ENCODE assay signal across 27 cellular contexts in the genomic region with DNA sequence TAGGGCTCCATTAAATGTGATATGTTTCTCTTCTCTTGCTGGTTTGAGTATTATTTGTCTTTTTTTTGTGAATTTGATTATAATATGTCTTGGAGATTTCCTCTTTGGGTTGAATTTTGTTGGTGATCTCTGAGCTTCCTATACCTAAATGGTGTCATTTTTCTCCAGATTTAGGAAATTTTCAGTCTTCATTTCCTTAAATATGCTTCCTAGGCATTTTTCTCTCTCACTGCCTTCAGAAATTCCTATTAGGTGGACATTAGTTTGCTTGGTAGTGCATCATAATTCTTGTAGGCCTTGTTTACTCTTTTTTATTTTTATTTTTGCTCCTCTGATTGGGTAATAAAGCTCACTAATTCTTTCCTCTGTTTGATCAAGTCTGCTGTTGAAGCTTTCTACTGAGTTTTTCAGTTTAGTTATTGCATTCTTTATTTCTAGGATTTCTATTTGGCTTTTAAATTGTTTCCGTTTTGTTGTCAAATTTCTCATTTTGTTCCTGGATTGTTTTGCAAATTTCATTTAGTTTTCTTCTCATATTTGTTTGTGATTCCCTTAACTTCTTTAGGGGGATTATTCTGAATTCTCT. TPM values are rescaled to one million over a fixed set of nuclear protein-coding genes. Genes with fewer than 3 reads are reported as not detected.
A peak's percentile ranks its signal among the peaks of the same experiment; 100 is the strongest.
DNase-seq lines count a peak whose midpoint lies in the region; ATAC-seq, FAIRE-seq and TF ChIP-seq lines count a peak whose summit lies in the region.
"Had no signal": no experiment of that assay in that cellular context is flagged by ENCODE, and none has a peak within 500 bp of the region (broad histone marks: within the 10 kb centered on the region; RNA-seq: fewer than 3 reads in every experiment).

No MANE protein-coding gene starts in this region.

- no peak overlapping the region for H3K4me3 Mint-ChIP-seq in activated T-cell treated with anti-CD3 and anti-CD28 coated beads, Interleukin-2, amount 50 U/mL, for 72 hours
- H3K4me3 Mint-ChIP-seq: CD14-positive monocyte; CD4-positive, alpha-beta memory T cell; CD4-positive, CD25-positive, alpha-beta regulatory T cell; CD8-positive, alpha-beta memory T cell had no signal

- no peak for DNase-seq in activated T-cell treated with anti-CD3 and anti-CD28 coated beads, Interleukin-2, amount 50 U/mL, for 72 hours
- DNase-seq in activated T-cell treated with anti-CD3 and anti-CD28 coated beads for 4 hours (no peak), A549 (ENCODE audit: low read depth in 1 of 2, low spot score in 1 of 2) (no peak), K562 (ENCODE audit: extremely low read depth in 1 of 4, low spot score in 3 of 4) (no peak)
- DNase-seq: ACHN; BE2C; C1 segment of cervical spinal cord; CD4-positive, alpha-beta memory T cell; CD4-positive, CD25-positive, alpha-beta regulatory T cell; CD8-positive, alpha-beta memory T cell; COR-L47; DMS 273 treated with DMSO at 0.1 percent for 48 hours; DMS153; DMS53; DMS79; DND-41; EL; GDM1 had no signal

- H3K9ac ChIP-seq in K562 (ENCODE audit: insufficient read depth in 1 of 2, low read depth in 2 of 2, low read length in 2 of 2), result no peak overlapping the region
- H3K9ac ChIP-seq: BLaER1 had no signal

- intact Hi-C loops in K562 (cut with micrococcal nuclease), result no loop called here

- no peaks in the 10 kb centered on the region for H3K36me3 ChIP-seq in K562 (ENCODE audit: control insufficient read depth, insufficient read depth, low read length)
- H3K36me3 ChIP-seq: BE2C, BLaER1 had no signal

- no peak for TF ChIP-seq RAD21 in A549 (conservative IDR thresholded peaks at IDR 0.05 in 1 of 2, IDR thresholded peaks at IDR 0.05 in 1 of 2)
- no peak for TF ChIP-seq RAD21 in K562 (CRISPR knock-in tag; conservative IDR thresholded peaks at IDR 0.05 in 1 of 2, IDR thresholded peaks at IDR 0.05 in 1 of 2)

- H2AFZ ChIP-seq in K562 (ENCODE audit: low read depth, low read length), result no peak overlapping the region

- H3K27ac Mint-ChIP-seq in activated T-cell treated with anti-CD3 and anti-CD28 coated beads, Interleukin-2, amount 50 U/mL, for 72 hours, result peak overlapping the region; percentile 30
- H3K27ac Mint-ChIP-seq: CD14-positive monocyte; CD4-positive, alpha-beta memory T cell; CD4-positive, CD25-positive, alpha-beta regulatory T cell; CD8-positive, alpha-beta memory T cell had no signal

- H3K36me3 Mint-ChIP-seq in activated T-cell treated with anti-CD3 and anti-CD28 coated beads, Interleukin-2, amount 50 U/mL, for 72 hours (ENCODE audit: insufficient read depth in 2 of 2), result peaks cover 21 to 22% of the 10 kb centered on the region in 2 donors
- H3K36me3 Mint-ChIP-seq: CD14-positive monocyte had no signal

- TF ChIP-seq EP300 in A549 (IDR thresholded peaks at IDR 0.05) (no peak), K562 (IDR thresholded peaks at IDR 0.05; ENCODE audit: low read length) (no peak)

- TF ChIP-seq POLR2A in A549 (IDR thresholded peaks at IDR 0.05; ENCODE audit: low read length), result no peak
- no peak for TF ChIP-seq POLR2A in K562 (conservative IDR thresholded peaks at IDR 0.05)

- POLR2A ChIA-PET in A549 (lab: Yijun Ruan, JAX), result no interaction called here
- POLR2A ChIA-PET in K562 (lab: Yijun Ruan, JAX), result no interaction called here

- no peak overlapping the region for H3K27ac ChIP-seq in A549
- no peak overlapping the region for H3K27ac ChIP-seq in K562 (ENCODE audit: extremely low read depth, low read depth, low read length)
- H3K27ac ChIP-seq: 22Rv1, BLaER1 had no signal

- no peaks in the 10 kb centered on the region for H4K20me1 ChIP-seq in K562 (replicated peaks; ENCODE audit: control insufficient read depth, insufficient read depth, low read length)
- H4K20me1 ChIP-seq: BLaER1 had no signal

- no TSS peak for BruUV-seq in K562 (replicated peaks; lab: Mats Ljungman, UMichigan)

- peaks cover 31 to 38% of the 10 kb centered on the region in 2 donors for H3K9me3 Mint-ChIP-seq in activated T-cell treated with anti-CD3 and anti-CD28 coated beads, Interleukin-2, amount 50 U/mL, for 72 hours

- CTCF ChIA-PET in A549 (lab: Yijun Ruan, JAX), result no interaction called here
- CTCF ChIA-PET in K562 (lab: Yijun Ruan, JAX; ENCODE audit: low intra/inter-chr PET ratio), result no interaction called here

- WGBS in A549 (ENCODE audit: missing lambda C conversion rate), result 9% methylated on average over 1 of the region's 1 CpG
- WGBS in K562 (ENCODE audit: insufficient coverage, low coverage, missing lambda C conversion rate), result 5% methylated on average over 1 of the region's 1 CpG

- H3K9me1 ChIP-seq in K562 (ENCODE audit: control insufficient read depth, insufficient read depth, low read length), result no peaks in the 10 kb centered on the region

- no peaks in the 10 kb centered on the region for H3K79me2 ChIP-seq in K562 (ENCODE audit: control insufficient read depth, insufficient read depth, low read length)

- peaks cover 28% of the 10 kb centered on the region for H3K27me3 Mint-ChIP-seq in activated T-cell treated with anti-CD3 and anti-CD28 coated beads, Interleukin-2, amount 50 U/mL, for 72 hours (ENCODE audit: low read depth)

- no peak for FAIRE-seq in A549 (lab: Jason Lieb, UNC)
- no peak for FAIRE-seq in K562 (lab: Jason Lieb, UNC)
- FAIRE-seq: GM12878, GM12892, GM18507 had no signal

- no peak for ATAC-seq in activated T-cell treated with anti-CD3 and anti-CD28 coated beads, Interleukin-2, amount 50 U/mL, for 72 hours (replicated peaks in 1 of 2)
- ATAC-seq in A549, result no peak
- no peak for ATAC-seq in K562
- ATAC-seq in GM21423 (IDR thresholded peaks at IDR 0.05; ENCODE audit: unreplicated experiment), result no peak
- ATAC-seq: GM12878 had no signal

- H3K4me1 ChIP-seq in A549 (no peaks in the 10 kb centered on the region), K562 (replicated peaks in 1 of 2; ENCODE audit: control insufficient read depth in 2 of 2, insufficient read depth in 2 of 2, low read length in 2 of 2) (no peaks in the 10 kb centered on the region)
- H3K4me1 ChIP-seq: BE2C, BLaER1 had no signal

- H3K4me3 ChIP-seq in A549 (no peak overlapping the region), K562 (no peak overlapping the region)
- H3K4me3 ChIP-seq: BLaER1, GM12878 had no signal

- no peaks in the 10 kb centered on the region for H3K4me1 Mint-ChIP-seq in activated T-cell treated with anti-CD3 and anti-CD28 coated beads, Interleukin-2, amount 50 U/mL, for 72 hours (ENCODE audit: low read depth)
- H3K4me1 Mint-ChIP-seq: CD14-positive monocyte; CD4-positive, alpha-beta memory T cell; CD4-positive, CD25-positive, alpha-beta regulatory T cell; CD8-positive, alpha-beta memory T cell had no signal

- TF ChIP-seq CTCF in A549 (IDR thresholded peaks at IDR 0.05), result no peak
- no peak for TF ChIP-seq CTCF in K562 (IDR thresholded peaks at IDR 0.05 in 2 of 3, conservative IDR thresholded peaks at IDR 0.05 in 1 of 3; ENCODE audit: insufficient read depth in 2 of 3, low read depth in 1 of 3, low read length in 3 of 3)

- H3K4me2 ChIP-seq in A549 (no peak overlapping the region), K562 (ENCODE audit: insufficient read depth, low read length) (no peak overlapping the region)
- H3K4me2 ChIP-seq: BLaER1 had no signal

- in situ Hi-C loops in K562 (cut with MboI), result no loop called here

- peaks cover 29% of the 10 kb centered on the region for H3K9me3 ChIP-seq in A549
- no peaks in the 10 kb centered on the region; the same call in 1 of the 2 replicates for H3K9me3 ChIP-seq in K562 (replicated peaks; ENCODE audit: control insufficient read depth, insufficient read depth, low read depth, low read length)
- H3K9me3 ChIP-seq: BE2C had no signal

- no peaks in the 10 kb centered on the region for H3K27me3 ChIP-seq in K562 (ENCODE audit: control insufficient read depth in 2 of 2, insufficient read depth in 2 of 2, low read length in 2 of 2)
- H3K27me3 ChIP-seq: BE2C, BLaER1 had no signal

TF ChIP-seq in A549, 52 proteins besides CTCF, POLR2A, EP300 and RAD21 (continues in another document):
- TF ChIP-seq MAFK (IDR thresholded peaks at IDR 0.05; ENCODE audit: partially characterized antibody), result peak; percentile 23

TF ChIP-seq in K562, 482 proteins besides CTCF, POLR2A, EP300 and RAD21:
- TF ChIP-seq ELF2 (CRISPR knock-in tag; IDR thresholded peaks at IDR 0.05), result no peak
- TF ChIP-seq ZNF316 (IDR thresholded peaks at IDR 0.05), result peak; percentile 25; the same call in 1 of the 2 replicates
- 0 out of 2 replicates have a peak, but pooled peaks have one; percentile 59 for TF ChIP-seq TRIM28 (IDR thresholded peaks at IDR 0.05)
TF ChIP-seq in K562: peak in this region for 2.

RNA-seq across cellular contexts. Expression of gene CRACDL, which starts 36.6 kb away (rescaled TPM):
- total RNA-seq in activated T-cell treated with anti-CD3 and anti-CD28 coated beads, Interleukin-2, amount 50 U/mL, for 72 hours, result under 1 TPM; 0.19 to 0.79 TPM
- 0.11 and 0.21 TPM in 2 replicates for polyA plus RNA-seq in A549 (2011; rRNA removed)
- polyA plus RNA-seq in A549 (2012; cell fraction: cytosol; rRNA removed), result 0.24 and 0.25 TPM in 2 replicates
- 0.20 and 0.34 TPM in 2 replicates for polyA plus RNA-seq in A549 (2012; cell fraction: nucleus; rRNA removed)
- polyA plus RNA-seq in A549 (2017; fragmentation: RNase III; extraction: RNeasy Plus Mini Kit Qiagen cat#74134 plus additional on column Dnase treatment), result 0.36 to 0.51 TPM (median 0.45 TPM) in 3 replicates
- 0.66 and 0.78 TPM in 2 replicates for polyA minus RNA-seq in A549 (2011; rRNA and poly(A)+ RNA removed)
- not detected in 2 replicates for total RNA-seq in K562 (2011; cell fraction: chromatin; rRNA removed; ENCODE audit: low replicate concordance)
- not detected in 2 replicates for total RNA-seq in K562 (2011; cell fraction: nucleolus; rRNA removed)
- not detected in 2 replicates for total RNA-seq in K562 (2011; cell fraction: nucleoplasm; rRNA removed)
- total RNA-seq in K562 (2014; rRNA removed), result not detected in 2 replicates
- not detected in 2 replicates for total RNA-seq in K562 (2014; rRNA removed; fragmentation: Illumina TruSeq; extraction: Trizol)
- total RNA-seq in K562 (2015; rRNA removed; fragmentation: Illumina TruSeq; extraction: Trizol), result not detected in 2 replicates
- not detected in 2 replicates for total RNA-seq in K562 (2021)
- polyA plus RNA-seq in K562 (2011; rRNA removed), result not detected in 2 replicates
- polyA plus RNA-seq in K562 (2011; cell fraction: cytosol; rRNA removed), result not detected in 2 replicates
- not detected in 2 replicates for polyA plus RNA-seq in K562 (2011; cell fraction: nucleus; rRNA removed)
- polyA plus RNA-seq in K562 (2012), result not detected in 2 replicates
- polyA plus RNA-seq in K562 (2014; fragmentation: Illumina TruSeq; extraction: Trizol), result not detected in 2 replicates
- polyA plus RNA-seq in K562 (2014; fragmentation: Nextera tagmentation; extraction: Ambion mirVana), result not detected
- not detected in 2 replicates for polyA plus RNA-seq in K562 (2014; rRNA removed)
- not detected in 2 replicates for polyA minus RNA-seq in K562 (2011; rRNA and poly(A)+ RNA removed)
- not detected in 2 replicates for polyA minus RNA-seq in K562 (2011; cell fraction: cytosol; rRNA and poly(A)+ RNA removed)
- polyA minus RNA-seq in K562 (2011; cell fraction: nucleus; rRNA and poly(A)+ RNA removed), result not detected in 2 replicates
- total RNA-seq: A673 had no signal
- polyA plus RNA-seq: AG04450 had no signal
